Comparison of ENCODE assay signal across 22 cellular contexts in genomic region chr1:240737268-240737667, GRCh38.
"Had no signal": no experiment of that assay in that cellular context is flagged by ENCODE, and none has a peak within 500 bp of the region (broad histone marks: within the 10 kb centered on the region; RNA-seq: fewer than 3 reads in every experiment).

No MANE protein-coding gene starts in this region.

- H3K4me3 Mint-ChIP-seq: activated B cell treated with CpG ODN at 0.5 μM for 24 hours; activated CD8-positive, alpha-beta T cell treated with anti-CD3 and anti-CD28 coated beads for 36 hours; activated naive CD4-positive, alpha-beta T cell treated with anti-CD3 and anti-CD28 coated beads, Interleukin-2, amount 50 U/mL, for 24 hours; activated T-cell treated with anti-CD3 and anti-CD28 coated beads, Interleukin-2, amount 50 U/mL, for 4 hours; central memory CD8-positive, alpha-beta T cell; stimulated activated naive CD8-positive, alpha-beta T cell treated with anti-CD3 and anti-CD28 coated beads, Interleukin-15, amount 100 ng/mL, for 72 hours; T-helper 17 cell had no signal

- H3K27me3 ChIP-seq: brain microvascular endothelial cell, esophagus squamous epithelium, gastroesophageal sphincter, heart right ventricle, spleen, testis, upper lobe of left lung had no signal

- H3K27ac Mint-ChIP-seq: activated B cell treated with CpG ODN at 0.5 μM for 24 hours; activated CD8-positive, alpha-beta T cell treated with anti-CD3 and anti-CD28 coated beads for 36 hours; activated naive CD4-positive, alpha-beta T cell treated with anti-CD3 and anti-CD28 coated beads, Interleukin-2, amount 50 U/mL, for 24 hours; stimulated activated naive CD8-positive, alpha-beta T cell treated with anti-CD3 and anti-CD28 coated beads, Interleukin-15, amount 100 ng/mL, for 72 hours; T-helper 17 cell had no signal

- DNase-seq: activated B cell treated with CpG ODN at 0.5 μM for 24 hours; activated CD4-positive, alpha-beta T cell treated with anti-CD3 and anti-CD28 coated beads for 48 hours; activated CD8-positive, alpha-beta T cell treated with anti-CD3 and anti-CD28 coated beads for 36 hours; activated effector memory CD4-positive, alpha-beta T cell treated with Interleukin-2 at 50 U/mL for 16 hours; activated T-cell treated with anti-CD3 and anti-CD28 coated beads, Interleukin-2, amount 50 U/mL, for 4 hours; brain microvascular endothelial cell; effector CD8-positive, alpha-beta T cell; esophagus squamous epithelium; heart right ventricle; left colon; midbrain; pancreas; spleen; stimulated activated naive CD8-positive, alpha-beta T cell treated with anti-CD3 and anti-CD28 coated beads, Interleukin-15, amount 100 ng/mL, for 72 hours; T-helper 17 cell; testis; upper lobe of left lung had no signal

- H3K36me3 ChIP-seq: brain microvascular endothelial cell, esophagus squamous epithelium, gastroesophageal sphincter, heart right ventricle, pancreas, spleen, upper lobe of left lung had no signal

- H3K27me3 Mint-ChIP-seq: activated B cell treated with CpG ODN at 0.5 μM for 24 hours; activated CD8-positive, alpha-beta T cell treated with anti-CD3 and anti-CD28 coated beads for 36 hours; activated naive CD4-positive, alpha-beta T cell treated with anti-CD3 and anti-CD28 coated beads, Interleukin-2, amount 50 U/mL, for 24 hours; central memory CD8-positive, alpha-beta T cell had no signal

- H3K9me3 ChIP-seq: esophagus squamous epithelium, gastroesophageal sphincter, pancreas, spleen, testis, upper lobe of left lung had no signal

- H3K4me1 Mint-ChIP-seq: activated B cell treated with CpG ODN at 0.5 μM for 24 hours; activated naive CD4-positive, alpha-beta T cell treated with anti-CD3 and anti-CD28 coated beads, Interleukin-2, amount 50 U/mL, for 24 hours; central memory CD8-positive, alpha-beta T cell; stimulated activated naive CD8-positive, alpha-beta T cell treated with anti-CD3 and anti-CD28 coated beads, Interleukin-15, amount 100 ng/mL, for 72 hours had no signal

- H3K4me3 ChIP-seq: esophagus squamous epithelium, gastroesophageal sphincter, heart right ventricle, lung, pancreas, spleen, testis, upper lobe of left lung had no signal

- ATAC-seq: activated CD8-positive, alpha-beta T cell treated with anti-CD3 and anti-CD28 coated beads for 36 hours; activated T-cell treated with anti-CD3 and anti-CD28 coated beads, Interleukin-2, amount 50 U/mL, for 4 hours; gastroesophageal sphincter; heart right ventricle; left colon; pancreas; sciatic nerve; stimulated activated naive CD8-positive, alpha-beta T cell treated with anti-CD3 and anti-CD28 coated beads, Interleukin-15, amount 100 ng/mL, for 72 hours; T-helper 17 cell had no signal

- H3K36me3 Mint-ChIP-seq: activated naive CD4-positive, alpha-beta T cell treated with anti-CD3 and anti-CD28 coated beads, Interleukin-2, amount 50 U/mL, for 24 hours had no signal

- H3K9me3 Mint-ChIP-seq: activated CD8-positive, alpha-beta T cell treated with anti-CD3 and anti-CD28 coated beads for 36 hours; activated naive CD4-positive, alpha-beta T cell treated with anti-CD3 and anti-CD28 coated beads, Interleukin-2, amount 50 U/mL, for 24 hours; activated T-cell treated with anti-CD3 and anti-CD28 coated beads, Interleukin-2, amount 50 U/mL, for 4 hours; central memory CD8-positive, alpha-beta T cell; stimulated activated naive CD8-positive, alpha-beta T cell treated with anti-CD3 and anti-CD28 coated beads, Interleukin-15, amount 100 ng/mL, for 72 hours had no signal
